1 cellular context compared by ENCODE assay signal in the genomic region with DNA sequence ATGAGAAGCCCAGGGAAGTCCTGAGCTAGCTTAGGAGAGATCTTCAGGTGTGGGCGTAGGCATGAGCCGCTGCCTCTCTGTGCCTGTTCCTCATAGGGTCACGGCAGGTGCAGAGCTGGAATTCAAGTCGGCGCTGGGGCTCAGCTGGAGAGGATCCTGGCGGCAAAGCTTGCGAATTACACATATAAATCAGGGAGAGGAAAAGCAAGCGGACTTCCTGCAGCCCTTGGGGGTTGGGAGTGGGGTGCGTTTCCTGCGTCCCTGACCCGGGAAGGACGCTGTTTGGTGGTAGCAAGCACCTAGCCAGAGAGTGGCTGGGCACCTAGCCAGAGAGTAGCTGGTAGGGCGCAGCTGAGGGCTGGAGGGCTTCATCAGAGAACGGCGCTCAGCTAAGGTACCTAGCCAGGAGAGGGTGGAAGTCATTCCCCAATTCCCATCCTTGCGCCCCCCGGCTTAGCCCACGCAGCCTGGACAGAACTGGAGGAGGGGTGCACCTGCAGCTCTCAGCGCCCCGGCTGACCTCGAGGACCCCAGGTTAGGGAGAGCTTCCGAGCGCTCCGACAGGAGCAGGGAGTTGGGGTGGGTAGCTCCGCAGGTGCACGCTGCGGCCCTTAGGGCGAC.
TF ChIP-seq lines count a peak whose summit lies in the region.

No MANE protein-coding gene starts in this region.

TF ChIP-seq in HepG2, 621 proteins besides CTCF, POLR2A, EP300 and RAD21 (continued from another document and continues in another):
- TF ChIP-seq, protein P1, sequence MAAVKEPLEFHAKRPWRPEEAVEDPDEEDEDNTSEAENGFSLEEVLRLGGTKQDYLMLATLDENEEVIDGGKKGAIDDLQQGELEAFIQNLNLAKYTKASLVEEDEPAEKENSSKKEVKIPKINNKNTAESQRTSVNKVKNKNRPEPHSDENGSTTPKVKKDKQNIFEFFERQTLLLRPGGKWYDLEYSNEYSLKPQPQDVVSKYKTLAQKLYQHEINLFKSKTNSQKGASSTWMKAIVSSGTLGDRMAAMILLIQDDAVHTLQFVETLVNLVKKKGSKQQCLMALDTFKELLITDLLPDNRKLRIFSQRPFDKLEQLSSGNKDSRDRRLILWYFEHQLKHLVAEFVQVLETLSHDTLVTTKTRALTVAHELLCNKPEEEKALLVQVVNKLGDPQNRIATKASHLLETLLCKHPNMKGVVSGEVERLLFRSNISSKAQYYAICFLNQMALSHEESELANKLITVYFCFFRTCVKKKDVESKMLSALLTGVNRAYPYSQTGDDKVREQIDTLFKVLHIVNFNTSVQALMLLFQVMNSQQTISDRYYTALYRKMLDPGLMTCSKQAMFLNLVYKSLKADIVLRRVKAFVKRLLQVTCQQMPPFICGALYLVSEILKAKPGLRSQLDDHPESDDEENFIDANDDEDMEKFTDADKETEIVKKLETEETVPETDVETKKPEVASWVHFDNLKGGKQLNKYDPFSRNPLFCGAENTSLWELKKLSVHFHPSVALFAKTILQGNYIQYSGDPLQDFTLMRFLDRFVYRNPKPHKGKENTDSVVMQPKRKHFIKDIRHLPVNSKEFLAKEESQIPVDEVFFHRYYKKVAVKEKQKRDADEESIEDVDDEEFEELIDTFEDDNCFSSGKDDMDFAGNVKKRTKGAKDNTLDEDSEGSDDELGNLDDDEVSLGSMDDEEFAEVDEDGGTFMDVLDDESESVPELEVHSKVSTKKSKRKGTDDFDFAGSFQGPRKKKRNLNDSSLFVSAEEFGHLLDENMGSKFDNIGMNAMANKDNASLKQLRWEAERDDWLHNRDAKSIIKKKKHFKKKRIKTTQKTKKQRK (IDR thresholded peaks at IDR 0.05; ENCODE audit: low read length) = no peak
- TF ChIP-seq ZNF746 (CRISPR knock-in tag; IDR thresholded peaks at IDR 0.05) = peak; percentile 44; the same call in 1 of the 2 replicates
- no peak for TF ChIP-seq NONO (IDR thresholded peaks at IDR 0.05)
- 0 out of 2 replicates have a peak, but pooled peaks have one; percentile 43 for TF ChIP-seq NONO (CRISPR knock-in tag; conservative IDR thresholded peaks at IDR 0.05)
- TF ChIP-seq, protein P2, sequence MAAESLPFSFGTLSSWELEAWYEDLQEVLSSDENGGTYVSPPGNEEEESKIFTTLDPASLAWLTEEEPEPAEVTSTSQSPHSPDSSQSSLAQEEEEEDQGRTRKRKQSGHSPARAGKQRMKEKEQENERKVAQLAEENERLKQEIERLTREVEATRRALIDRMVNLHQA (CRISPR knock-in tag; IDR thresholded peaks at IDR 0.05) = no peak
- peak; percentile 63 for TF ChIP-seq ZNF501 (CRISPR knock-in tag; IDR thresholded peaks at IDR 0.05)
- 0 out of 2 replicates have a peak, but pooled peaks have one; percentile 62 for TF ChIP-seq ZNF136 (CRISPR knock-in tag; IDR thresholded peaks at IDR 0.05; ENCODE audit: low read depth)
- TF ChIP-seq MAFG (CRISPR knock-in tag; IDR thresholded peaks at IDR 0.05) = 0 out of 2 replicates have a peak, but pooled peaks have one; percentile 46
- TF ChIP-seq, protein P3, sequence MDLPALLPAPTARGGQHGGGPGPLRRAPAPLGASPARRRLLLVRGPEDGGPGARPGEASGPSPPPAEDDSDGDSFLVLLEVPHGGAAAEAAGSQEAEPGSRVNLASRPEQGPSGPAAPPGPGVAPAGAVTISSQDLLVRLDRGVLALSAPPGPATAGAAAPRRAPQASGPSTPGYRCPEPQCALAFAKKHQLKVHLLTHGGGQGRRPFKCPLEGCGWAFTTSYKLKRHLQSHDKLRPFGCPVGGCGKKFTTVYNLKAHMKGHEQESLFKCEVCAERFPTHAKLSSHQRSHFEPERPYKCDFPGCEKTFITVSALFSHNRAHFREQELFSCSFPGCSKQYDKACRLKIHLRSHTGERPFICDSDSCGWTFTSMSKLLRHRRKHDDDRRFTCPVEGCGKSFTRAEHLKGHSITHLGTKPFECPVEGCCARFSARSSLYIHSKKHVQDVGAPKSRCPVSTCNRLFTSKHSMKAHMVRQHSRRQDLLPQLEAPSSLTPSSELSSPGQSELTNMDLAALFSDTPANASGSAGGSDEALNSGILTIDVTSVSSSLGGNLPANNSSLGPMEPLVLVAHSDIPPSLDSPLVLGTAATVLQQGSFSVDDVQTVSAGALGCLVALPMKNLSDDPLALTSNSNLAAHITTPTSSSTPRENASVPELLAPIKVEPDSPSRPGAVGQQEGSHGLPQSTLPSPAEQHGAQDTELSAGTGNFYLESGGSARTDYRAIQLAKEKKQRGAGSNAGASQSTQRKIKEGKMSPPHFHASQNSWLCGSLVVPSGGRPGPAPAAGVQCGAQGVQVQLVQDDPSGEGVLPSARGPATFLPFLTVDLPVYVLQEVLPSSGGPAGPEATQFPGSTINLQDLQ (CRISPR knock-in tag; IDR thresholded peaks at IDR 0.05) = peak; percentile 55; the same call in 1 of the 2 replicates
- TF ChIP-seq, protein P4, sequence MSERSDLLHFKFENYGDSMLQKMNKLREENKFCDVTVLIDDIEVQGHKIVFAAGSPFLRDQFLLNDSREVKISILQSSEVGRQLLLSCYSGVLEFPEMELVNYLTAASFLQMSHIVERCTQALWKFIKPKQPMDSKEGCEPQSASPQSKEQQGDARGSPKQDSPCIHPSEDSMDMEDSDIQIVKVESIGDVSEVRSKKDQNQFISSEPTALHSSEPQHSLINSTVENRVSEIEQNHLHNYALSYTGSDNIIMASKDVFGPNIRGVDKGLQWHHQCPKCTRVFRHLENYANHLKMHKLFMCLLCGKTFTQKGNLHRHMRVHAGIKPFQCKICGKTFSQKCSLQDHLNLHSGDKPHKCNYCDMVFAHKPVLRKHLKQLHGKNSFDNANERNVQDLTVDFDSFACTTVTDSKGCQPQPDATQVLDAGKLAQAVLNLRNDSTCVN (CRISPR knock-in tag; IDR thresholded peaks at IDR 0.05; ENCODE audit: borderline replicate concordance) = no peak
- TF ChIP-seq TEAD3 (CRISPR knock-in tag; optimal IDR thresholded peaks at IDR 0.05; ENCODE audit: borderline replicate concordance) = peak; percentile 15
- peak; percentile 54; the same call in 1 of the 2 replicates for TF ChIP-seq ZNF839 (CRISPR knock-in tag; IDR thresholded peaks at IDR 0.05; ENCODE audit: borderline replicate concordance)
- no peak for TF ChIP-seq HOXD1 (CRISPR knock-in tag; IDR thresholded peaks at IDR 0.05)
- TF ChIP-seq ZNF234 (CRISPR knock-in tag; conservative IDR thresholded peaks at IDR 0.05) = 0 out of 2 replicates have a peak, but pooled peaks have one; percentile 51
- TF ChIP-seq, protein P5, sequence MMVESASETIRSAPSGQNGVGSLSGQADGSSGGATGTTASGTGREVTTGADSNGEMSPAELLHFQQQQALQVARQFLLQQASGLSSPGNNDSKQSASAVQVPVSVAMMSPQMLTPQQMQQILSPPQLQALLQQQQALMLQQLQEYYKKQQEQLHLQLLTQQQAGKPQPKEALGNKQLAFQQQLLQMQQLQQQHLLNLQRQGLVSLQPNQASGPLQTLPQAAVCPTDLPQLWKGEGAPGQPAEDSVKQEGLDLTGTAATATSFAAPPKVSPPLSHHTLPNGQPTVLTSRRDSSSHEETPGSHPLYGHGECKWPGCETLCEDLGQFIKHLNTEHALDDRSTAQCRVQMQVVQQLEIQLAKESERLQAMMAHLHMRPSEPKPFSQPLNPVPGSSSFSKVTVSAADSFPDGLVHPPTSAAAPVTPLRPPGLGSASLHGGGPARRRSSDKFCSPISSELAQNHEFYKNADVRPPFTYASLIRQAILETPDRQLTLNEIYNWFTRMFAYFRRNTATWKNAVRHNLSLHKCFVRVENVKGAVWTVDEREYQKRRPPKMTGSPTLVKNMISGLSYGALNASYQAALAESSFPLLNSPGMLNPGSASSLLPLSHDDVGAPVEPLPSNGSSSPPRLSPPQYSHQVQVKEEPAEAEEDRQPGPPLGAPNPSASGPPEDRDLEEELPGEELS (CRISPR knock-in tag; IDR thresholded peaks at IDR 0.05) = 0 out of 2 replicates have a peak, but pooled peaks have one; percentile 17
- 0 out of 2 replicates have a peak, but pooled peaks have one; percentile 18 for TF ChIP-seq ZSCAN31 (CRISPR knock-in tag; IDR thresholded peaks at IDR 0.05; ENCODE audit: low read depth)
- TF ChIP-seq, protein P6, sequence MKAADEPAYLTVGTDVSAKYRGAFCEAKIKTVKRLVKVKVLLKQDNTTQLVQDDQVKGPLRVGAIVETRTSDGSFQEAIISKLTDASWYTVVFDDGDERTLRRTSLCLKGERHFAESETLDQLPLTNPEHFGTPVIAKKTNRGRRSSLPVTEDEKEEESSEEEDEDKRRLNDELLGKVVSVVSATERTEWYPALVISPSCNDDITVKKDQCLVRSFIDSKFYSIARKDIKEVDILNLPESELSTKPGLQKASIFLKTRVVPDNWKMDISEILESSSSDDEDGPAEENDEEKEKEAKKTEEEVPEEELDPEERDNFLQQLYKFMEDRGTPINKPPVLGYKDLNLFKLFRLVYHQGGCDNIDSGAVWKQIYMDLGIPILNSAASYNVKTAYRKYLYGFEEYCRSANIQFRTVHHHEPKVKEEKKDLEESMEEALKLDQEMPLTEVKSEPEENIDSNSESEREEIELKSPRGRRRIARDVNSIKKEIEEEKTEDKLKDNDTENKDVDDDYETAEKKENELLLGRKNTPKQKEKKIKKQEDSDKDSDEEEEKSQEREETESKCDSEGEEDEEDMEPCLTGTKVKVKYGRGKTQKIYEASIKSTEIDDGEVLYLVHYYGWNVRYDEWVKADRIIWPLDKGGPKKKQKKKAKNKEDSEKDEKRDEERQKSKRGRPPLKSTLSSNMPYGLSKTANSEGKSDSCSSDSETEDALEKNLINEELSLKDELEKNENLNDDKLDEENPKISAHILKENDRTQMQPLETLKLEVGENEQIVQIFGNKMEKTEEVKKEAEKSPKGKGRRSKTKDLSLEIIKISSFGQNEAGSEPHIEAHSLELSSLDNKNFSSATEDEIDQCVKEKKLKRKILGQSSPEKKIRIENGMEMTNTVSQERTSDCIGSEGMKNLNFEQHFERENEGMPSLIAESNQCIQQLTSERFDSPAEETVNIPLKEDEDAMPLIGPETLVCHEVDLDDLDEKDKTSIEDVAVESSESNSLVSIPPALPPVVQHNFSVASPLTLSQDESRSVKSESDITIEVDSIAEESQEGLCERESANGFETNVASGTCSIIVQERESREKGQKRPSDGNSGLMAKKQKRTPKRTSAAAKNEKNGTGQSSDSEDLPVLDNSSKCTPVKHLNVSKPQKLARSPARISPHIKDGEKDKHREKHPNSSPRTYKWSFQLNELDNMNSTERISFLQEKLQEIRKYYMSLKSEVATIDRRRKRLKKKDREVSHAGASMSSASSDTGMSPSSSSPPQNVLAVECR (CRISPR knock-in tag; IDR thresholded peaks at IDR 0.05; ENCODE audit: borderline replicate concordance) = peak; percentile 29; the same call in 1 of the 2 replicates
- TF ChIP-seq HNRNPUL1 (IDR thresholded peaks at IDR 0.05; ENCODE audit: low read depth, low read length) = no peak
- TF ChIP-seq, protein P7, sequence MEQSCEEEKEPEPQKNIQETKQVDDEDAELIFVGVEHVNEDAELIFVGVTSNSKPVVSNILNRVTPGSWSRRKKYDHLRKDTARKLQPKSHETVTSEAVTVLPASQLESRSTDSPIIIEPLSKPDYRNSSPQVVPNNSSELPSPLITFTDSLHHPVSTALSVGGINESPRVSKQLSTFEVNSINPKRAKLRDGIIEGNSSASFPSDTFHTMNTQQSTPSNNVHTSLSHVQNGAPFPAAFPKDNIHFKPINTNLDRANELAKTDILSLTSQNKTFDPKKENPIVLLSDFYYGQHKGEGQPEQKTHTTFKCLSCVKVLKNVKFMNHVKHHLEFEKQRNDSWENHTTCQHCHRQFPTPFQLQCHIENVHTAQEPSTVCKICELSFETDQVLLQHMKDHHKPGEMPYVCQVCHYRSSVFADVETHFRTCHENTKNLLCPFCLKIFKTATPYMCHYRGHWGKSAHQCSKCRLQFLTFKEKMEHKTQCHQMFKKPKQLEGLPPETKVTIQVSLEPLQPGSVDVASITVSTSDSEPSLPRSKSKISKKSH (CRISPR knock-in tag; IDR thresholded peaks at IDR 0.05; ENCODE audit: borderline replicate concordance) = peak; percentile 71; the same call in 1 of the 2 replicates
- TF ChIP-seq MXD4 (CRISPR knock-in tag; IDR thresholded peaks at IDR 0.05) = no peak
- peak; percentile 27; the same call in 1 of the 2 replicates for TF ChIP-seq MYC (CRISPR knock-in tag; IDR thresholded peaks at IDR 0.05; ENCODE audit: borderline replicate concordance)
- no peak for TF ChIP-seq ZNF317 (CRISPR knock-in tag; IDR thresholded peaks at IDR 0.05)
- 0 out of 2 replicates have a peak, but pooled peaks have one; percentile 64 for TF ChIP-seq RBAK (CRISPR knock-in tag; IDR thresholded peaks at IDR 0.05)
- TF ChIP-seq EED (CRISPR knock-in tag; IDR thresholded peaks at IDR 0.05) = peak; percentile 46; the same call in 1 of the 2 replicates
- no peak for TF ChIP-seq THAP11 (CRISPR knock-in tag; IDR thresholded peaks at IDR 0.05)
- TF ChIP-seq EHMT2 (IDR thresholded peaks at IDR 0.05; ENCODE audit: borderline replicate concordance, low read depth, low read length) = no peak
- TF ChIP-seq SIX1 (CRISPR knock-in tag; IDR thresholded peaks at IDR 0.05; ENCODE audit: borderline replicate concordance) = no peak
- TF ChIP-seq SMC3 (IDR thresholded peaks at IDR 0.05; ENCODE audit: low read length) = peak; percentile 11; the same call in 1 of the 2 replicates
- TF ChIP-seq ZNF674 (CRISPR knock-in tag; IDR thresholded peaks at IDR 0.05; ENCODE audit: low read depth) = 0 out of 2 replicates have a peak, but pooled peaks have one; percentile 30
- TF ChIP-seq PHF5A (CRISPR knock-in tag; IDR thresholded peaks at IDR 0.05; ENCODE audit: low read depth, unreplicated experiment) = no peak
- TF ChIP-seq, protein P8, sequence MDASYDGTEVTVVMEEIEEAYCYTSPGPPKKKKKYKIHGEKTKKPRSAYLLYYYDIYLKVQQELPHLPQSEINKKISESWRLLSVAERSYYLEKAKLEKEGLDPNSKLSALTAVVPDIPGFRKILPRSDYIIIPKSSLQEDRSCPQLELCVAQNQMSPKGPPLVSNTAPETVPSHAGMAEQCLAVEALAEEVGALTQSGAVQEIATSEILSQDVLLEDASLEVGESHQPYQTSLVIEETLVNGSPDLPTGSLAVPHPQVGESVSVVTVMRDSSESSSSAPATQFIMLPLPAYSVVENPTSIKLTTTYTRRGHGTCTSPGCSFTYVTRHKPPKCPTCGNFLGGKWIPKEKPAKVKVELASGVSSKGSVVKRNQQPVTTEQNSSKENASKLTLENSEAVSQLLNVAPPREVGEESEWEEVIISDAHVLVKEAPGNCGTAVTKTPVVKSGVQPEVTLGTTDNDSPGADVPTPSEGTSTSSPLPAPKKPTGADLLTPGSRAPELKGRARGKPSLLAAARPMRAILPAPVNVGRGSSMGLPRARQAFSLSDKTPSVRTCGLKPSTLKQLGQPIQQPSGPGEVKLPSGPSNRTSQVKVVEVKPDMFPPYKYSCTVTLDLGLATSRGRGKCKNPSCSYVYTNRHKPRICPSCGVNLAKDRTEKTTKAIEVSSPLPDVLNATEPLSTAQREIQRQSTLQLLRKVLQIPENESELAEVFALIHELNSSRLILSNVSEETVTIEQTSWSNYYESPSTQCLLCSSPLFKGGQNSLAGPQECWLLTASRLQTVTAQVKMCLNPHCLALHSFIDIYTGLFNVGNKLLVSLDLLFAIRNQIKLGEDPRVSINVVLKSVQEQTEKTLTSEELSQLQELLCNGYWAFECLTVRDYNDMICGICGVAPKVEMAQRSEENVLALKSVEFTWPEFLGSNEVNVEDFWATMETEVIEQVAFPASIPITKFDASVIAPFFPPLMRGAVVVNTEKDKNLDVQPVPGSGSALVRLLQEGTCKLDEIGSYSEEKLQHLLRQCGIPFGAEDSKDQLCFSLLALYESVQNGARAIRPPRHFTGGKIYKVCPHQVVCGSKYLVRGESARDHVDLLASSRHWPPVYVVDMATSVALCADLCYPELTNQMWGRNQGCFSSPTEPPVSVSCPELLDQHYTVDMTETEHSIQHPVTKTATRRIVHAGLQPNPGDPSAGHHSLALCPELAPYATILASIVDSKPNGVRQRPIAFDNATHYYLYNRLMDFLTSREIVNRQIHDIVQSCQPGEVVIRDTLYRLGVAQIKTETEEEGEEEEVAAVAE (CRISPR knock-in tag; IDR thresholded peaks at IDR 0.05; ENCODE audit: borderline replicate concordance) = 0 out of 2 replicates have a peak, but pooled peaks have one; percentile 48
- peak; percentile 58 for TF ChIP-seq IKZF4 (CRISPR knock-in tag; IDR thresholded peaks at IDR 0.05; ENCODE audit: borderline replicate concordance, low read depth, not compliant biosample characterization)
